1 cellular context compared by ENCODE assay signal in genomic region chr2:44155577-44156446, GRCh38.
TF ChIP-seq lines count a peak whose summit lies in the region.

No MANE protein-coding gene starts in this region.

TF ChIP-seq in H1, 55 proteins besides CTCF, POLR2A, EP300 and RAD21 (continued from another document):
- TF ChIP-seq MAFK (IDR thresholded peaks at IDR 0.05; ENCODE audit: low read depth, low read length) (no peak), SP2 (IDR thresholded peaks at IDR 0.05; ENCODE audit: low read length) (no peak), EZH2 (IDR thresholded peaks at IDR 0.05; ENCODE audit: low read depth, low read length, severe bottlenecking) (no peak), CBX5 (IDR thresholded peaks at IDR 0.05; ENCODE audit: low read depth, low read length) (no peak), CREB1 (IDR thresholded peaks at IDR 0.05) (no peak), KDM5A (IDR thresholded peaks at IDR 0.05; ENCODE audit: low read length) (no peak), ASH2L (IDR thresholded peaks at IDR 0.05; ENCODE audit: low read length) (no peak)
